In the genomic region with DNA sequence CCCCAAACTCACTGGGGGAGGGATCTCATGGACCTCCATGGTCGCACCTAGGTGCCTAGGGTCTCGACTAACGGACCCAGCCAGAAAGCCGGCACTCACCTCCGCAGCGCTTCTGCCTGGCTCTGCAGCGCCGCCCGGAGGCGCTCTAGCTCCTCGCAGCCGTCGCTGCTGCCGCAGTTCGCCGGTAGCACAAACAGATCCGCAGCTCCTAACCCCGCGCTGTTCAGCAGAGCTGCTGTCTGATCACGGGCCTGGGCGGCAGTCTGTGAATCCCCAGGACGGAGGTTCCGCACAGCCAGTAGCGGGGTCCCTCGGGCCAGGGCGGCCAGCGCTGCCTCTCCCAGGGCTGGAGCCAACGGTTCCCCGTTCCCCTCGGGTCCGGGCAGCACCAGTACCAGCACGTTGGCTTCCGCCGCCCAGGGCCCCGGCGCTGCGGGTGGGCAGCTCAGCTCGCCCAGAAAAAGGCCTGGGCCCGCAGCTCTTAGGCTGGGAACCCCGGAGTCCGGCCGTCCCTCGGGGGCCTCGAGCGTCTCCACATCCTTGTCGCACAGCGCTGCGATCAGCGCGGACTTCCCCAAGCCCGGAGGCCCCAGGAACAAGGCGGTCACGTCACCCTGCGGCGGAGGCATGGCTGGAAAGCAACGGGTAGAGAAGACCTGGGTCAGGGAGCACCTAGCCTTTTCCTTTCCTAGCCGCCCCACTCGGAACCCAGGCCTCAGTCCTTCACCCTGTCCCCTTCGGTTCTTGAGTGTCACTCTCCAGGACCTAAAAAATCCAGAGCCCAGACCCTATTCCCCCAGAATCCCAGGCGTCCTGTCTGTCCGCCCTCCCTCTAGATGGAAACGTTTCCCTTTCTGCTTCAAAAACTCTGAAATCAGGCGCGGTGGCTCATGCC, we compare ENCODE assay signal across 1 cellular context.
A peak's percentile ranks its signal among the peaks of the same experiment; 100 is the strongest.
TF ChIP-seq lines count a peak whose summit lies in the region.

No MANE protein-coding gene starts in this region.

TF ChIP-seq in GM12878, 131 proteins besides CTCF, POLR2A, EP300 and RAD21:
- TF ChIP-seq POU2F2 (IDR thresholded peaks at IDR 0.05; ENCODE audit: borderline replicate concordance, low read depth, low read length), result 0 out of 3 replicates have a peak, but pooled peaks have one; percentile 18
- peak; percentile 70; the same call in 1 of the 2 replicates for TF ChIP-seq YY1 (IDR thresholded peaks at IDR 0.05; ENCODE audit: low read depth, low read length)
- TF ChIP-seq DPF2 (IDR thresholded peaks at IDR 0.05), result peak; percentile 65; the same call in 1 of the 2 replicates
- peak; percentile 71 for TF ChIP-seq GATAD2B (conservative IDR thresholded peaks at IDR 0.05; ENCODE audit: low read depth)
- TF ChIP-seq IKZF2 (IDR thresholded peaks at IDR 0.05), result 0 out of 4 replicates have a peak, but pooled peaks of 1 of the 2 experiments have one; percentile 6
- 0 out of 2 replicates have a peak, but pooled peaks have one; percentile 7 for TF ChIP-seq SIN3A (IDR thresholded peaks at IDR 0.05; ENCODE audit: low read depth, low read length)
- TF ChIP-seq ETV6 (conservative IDR thresholded peaks at IDR 0.05 in 1 of 2, IDR thresholded peaks at IDR 0.05 in 1 of 2; ENCODE audit: borderline replicate concordance in 1 of 2, low read depth in 1 of 2), result no peak
- TF ChIP-seq CREM (IDR thresholded peaks at IDR 0.05; ENCODE audit: low read depth), result peak; percentile 71; the same call in 1 of the 2 replicates
- peak; percentile 93 for TF ChIP-seq SMARCA5 (IDR thresholded peaks at IDR 0.05)
- TF ChIP-seq, protein P1, sequence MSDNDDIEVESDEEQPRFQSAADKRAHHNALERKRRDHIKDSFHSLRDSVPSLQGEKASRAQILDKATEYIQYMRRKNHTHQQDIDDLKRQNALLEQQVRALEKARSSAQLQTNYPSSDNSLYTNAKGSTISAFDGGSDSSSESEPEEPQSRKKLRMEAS (IDR thresholded peaks at IDR 0.05; ENCODE audit: low read depth, low read length), result 0 out of 2 replicates have a peak, but pooled peaks have one; percentile 3
- peak; percentile 84 for TF ChIP-seq LARP7 (IDR thresholded peaks at IDR 0.05)
- no peak for TF ChIP-seq CHD4 (IDR thresholded peaks at IDR 0.05)
- 0 out of 2 replicates have a peak, but pooled peaks have one; percentile 26 for TF ChIP-seq TAF1 (IDR thresholded peaks at IDR 0.05; ENCODE audit: borderline replicate concordance, low read depth, low read length)
- TF ChIP-seq, protein P2, sequence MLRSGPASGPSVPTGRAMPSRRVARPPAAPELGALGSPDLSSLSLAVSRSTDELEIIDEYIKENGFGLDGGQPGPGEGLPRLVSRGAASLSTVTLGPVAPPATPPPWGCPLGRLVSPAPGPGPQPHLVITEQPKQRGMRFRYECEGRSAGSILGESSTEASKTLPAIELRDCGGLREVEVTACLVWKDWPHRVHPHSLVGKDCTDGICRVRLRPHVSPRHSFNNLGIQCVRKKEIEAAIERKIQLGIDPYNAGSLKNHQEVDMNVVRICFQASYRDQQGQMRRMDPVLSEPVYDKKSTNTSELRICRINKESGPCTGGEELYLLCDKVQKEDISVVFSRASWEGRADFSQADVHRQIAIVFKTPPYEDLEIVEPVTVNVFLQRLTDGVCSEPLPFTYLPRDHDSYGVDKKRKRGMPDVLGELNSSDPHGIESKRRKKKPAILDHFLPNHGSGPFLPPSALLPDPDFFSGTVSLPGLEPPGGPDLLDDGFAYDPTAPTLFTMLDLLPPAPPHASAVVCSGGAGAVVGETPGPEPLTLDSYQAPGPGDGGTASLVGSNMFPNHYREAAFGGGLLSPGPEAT (IDR thresholded peaks at IDR 0.05; ENCODE audit: low read depth), result 0 out of 2 replicates have a peak, but pooled peaks have one; percentile 42
- 0 out of 2 replicates have a peak, but pooled peaks have one; percentile 28 for TF ChIP-seq TARDBP (IDR thresholded peaks at IDR 0.05; ENCODE audit: borderline replicate concordance)
- TF ChIP-seq POLR2AphosphoS2 (IDR thresholded peaks at IDR 0.05; ENCODE audit: low read depth, low read length), result no peak
- TF ChIP-seq ZNF622 (IDR thresholded peaks at IDR 0.05), result no peak
- peak; percentile 39; the same call in 1 of the 2 replicates for TF ChIP-seq POLR2AphosphoS5 (IDR thresholded peaks at IDR 0.05; ENCODE audit: low read length)
- TF ChIP-seq IRF4 (IDR thresholded peaks at IDR 0.05; ENCODE audit: low read depth, low read length), result peak; percentile 37; the same call in 1 of the 2 replicates
- no peak for TF ChIP-seq SREBF2 (IDR thresholded peaks at IDR 0.05; ENCODE audit: low read length)
- TF ChIP-seq, protein P3, sequence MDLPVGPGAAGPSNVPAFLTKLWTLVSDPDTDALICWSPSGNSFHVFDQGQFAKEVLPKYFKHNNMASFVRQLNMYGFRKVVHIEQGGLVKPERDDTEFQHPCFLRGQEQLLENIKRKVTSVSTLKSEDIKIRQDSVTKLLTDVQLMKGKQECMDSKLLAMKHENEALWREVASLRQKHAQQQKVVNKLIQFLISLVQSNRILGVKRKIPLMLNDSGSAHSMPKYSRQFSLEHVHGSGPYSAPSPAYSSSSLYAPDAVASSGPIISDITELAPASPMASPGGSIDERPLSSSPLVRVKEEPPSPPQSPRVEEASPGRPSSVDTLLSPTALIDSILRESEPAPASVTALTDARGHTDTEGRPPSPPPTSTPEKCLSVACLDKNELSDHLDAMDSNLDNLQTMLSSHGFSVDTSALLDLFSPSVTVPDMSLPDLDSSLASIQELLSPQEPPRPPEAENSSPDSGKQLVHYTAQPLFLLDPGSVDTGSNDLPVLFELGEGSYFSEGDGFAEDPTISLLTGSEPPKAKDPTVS (IDR thresholded peaks at IDR 0.05; ENCODE audit: low read depth, low read length), result no peak
- peak; percentile 5 to 61; a peak in 2 of 4 replicates for TF ChIP-seq BHLHE40 (IDR thresholded peaks at IDR 0.05; ENCODE audit: borderline replicate concordance in 1 of 2, low read depth in 2 of 2, low read length in 1 of 2)
- TF ChIP-seq, protein P4, sequence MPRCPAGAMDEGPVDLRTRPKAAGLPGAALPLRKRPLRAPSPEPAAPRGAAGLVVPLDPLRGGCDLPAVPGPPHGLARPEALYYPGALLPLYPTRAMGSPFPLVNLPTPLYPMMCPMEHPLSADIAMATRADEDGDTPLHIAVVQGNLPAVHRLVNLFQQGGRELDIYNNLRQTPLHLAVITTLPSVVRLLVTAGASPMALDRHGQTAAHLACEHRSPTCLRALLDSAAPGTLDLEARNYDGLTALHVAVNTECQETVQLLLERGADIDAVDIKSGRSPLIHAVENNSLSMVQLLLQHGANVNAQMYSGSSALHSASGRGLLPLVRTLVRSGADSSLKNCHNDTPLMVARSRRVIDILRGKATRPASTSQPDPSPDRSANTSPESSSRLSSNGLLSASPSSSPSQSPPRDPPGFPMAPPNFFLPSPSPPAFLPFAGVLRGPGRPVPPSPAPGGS (IDR thresholded peaks at IDR 0.05; ENCODE audit: borderline replicate concordance, insufficient read depth, low read depth, low read length, poor library complexity, severe bottlenecking), result no peak
- TF ChIP-seq IKZF1 (conservative IDR thresholded peaks at IDR 0.05), result peak; percentile 51
- TF ChIP-seq HDAC2 (IDR thresholded peaks at IDR 0.05), result no peak
- peak; percentile 82 for TF ChIP-seq CREB1 (IDR thresholded peaks at IDR 0.05; ENCODE audit: low read depth)
- 0 out of 2 replicates have a peak, but pooled peaks have one; percentile 2 for TF ChIP-seq CBFB (IDR thresholded peaks at IDR 0.05; ENCODE audit: low read depth)
- no peak for TF ChIP-seq RUNX3 (IDR thresholded peaks at IDR 0.05; ENCODE audit: low read length)
- TF ChIP-seq SMC3 (IDR thresholded peaks at IDR 0.05; ENCODE audit: borderline replicate concordance, low read length), result peak; percentile 65; the same call in 1 of the 2 replicates
- TF ChIP-seq, protein P5, sequence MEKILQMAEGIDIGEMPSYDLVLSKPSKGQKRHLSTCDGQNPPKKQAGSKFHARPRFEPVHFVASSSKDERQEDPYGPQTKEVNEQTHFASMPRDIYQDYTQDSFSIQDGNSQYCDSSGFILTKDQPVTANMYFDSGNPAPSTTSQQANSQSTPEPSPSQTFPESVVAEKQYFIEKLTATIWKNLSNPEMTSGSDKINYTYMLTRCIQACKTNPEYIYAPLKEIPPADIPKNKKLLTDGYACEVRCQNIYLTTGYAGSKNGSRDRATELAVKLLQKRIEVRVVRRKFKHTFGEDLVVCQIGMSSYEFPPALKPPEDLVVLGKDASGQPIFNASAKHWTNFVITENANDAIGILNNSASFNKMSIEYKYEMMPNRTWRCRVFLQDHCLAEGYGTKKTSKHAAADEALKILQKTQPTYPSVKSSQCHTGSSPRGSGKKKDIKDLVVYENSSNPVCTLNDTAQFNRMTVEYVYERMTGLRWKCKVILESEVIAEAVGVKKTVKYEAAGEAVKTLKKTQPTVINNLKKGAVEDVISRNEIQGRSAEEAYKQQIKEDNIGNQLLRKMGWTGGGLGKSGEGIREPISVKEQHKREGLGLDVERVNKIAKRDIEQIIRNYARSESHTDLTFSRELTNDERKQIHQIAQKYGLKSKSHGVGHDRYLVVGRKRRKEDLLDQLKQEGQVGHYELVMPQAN (conservative IDR thresholded peaks at IDR 0.05), result peak; percentile 78
- TF ChIP-seq, protein P6, sequence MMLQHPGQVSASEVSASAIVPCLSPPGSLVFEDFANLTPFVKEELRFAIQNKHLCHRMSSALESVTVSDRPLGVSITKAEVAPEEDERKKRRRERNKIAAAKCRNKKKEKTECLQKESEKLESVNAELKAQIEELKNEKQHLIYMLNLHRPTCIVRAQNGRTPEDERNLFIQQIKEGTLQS (IDR thresholded peaks at IDR 0.05; ENCODE audit: borderline replicate concordance, extremely low read depth, low read depth, low read length), result no peak
- TF ChIP-seq NBN (IDR thresholded peaks at IDR 0.05), result peak; percentile 55; the same call in 1 of the 2 replicates
